8 cellular contexts compared by ENCODE assay signal in genomic region chr4:49118379-49119212, GRCh38.
DNase-seq lines count a peak whose midpoint lies in the region; ATAC-seq and TF ChIP-seq lines count a peak whose summit lies in the region.
"Not testable (repeated sequence)": the region's sequence is repeated elsewhere in the genome, so short reads cannot be mapped to it uniquely, and the experiment has no call there.

No MANE protein-coding gene starts in this region.

- in situ Hi-C loops in ACHN (cut with HindIII; ENCODE audit: low pct_ligation_motif_present, low pct_unique_long_range_greater_than_20kb, low sequenced_read_pairs) = not testable (repeated sequence)

- not testable (repeated sequence) for H3K27ac Mint-ChIP-seq in activated naive CD8-positive, alpha-beta T cell treated with anti-CD3 and anti-CD28 coated beads, Interleukin-2, amount 50 U/mL, for 24 hours; natural killer cell

- ATAC-seq in GM19035 (IDR thresholded peaks at IDR 0.05; ENCODE audit: unreplicated experiment) (peak; percentile 57), GM21825 (IDR thresholded peaks at IDR 0.05; ENCODE audit: unreplicated experiment) (peak; percentile 45), HG03064 (IDR thresholded peaks at IDR 0.05; ENCODE audit: low read depth, unreplicated experiment) (peak; percentile 46), heart left ventricle (peak; percentile 76 to 83 (median 82)), natural killer cell (peak; percentile 18 to 69 (median 56))
- ATAC-seq in activated naive CD8-positive, alpha-beta T cell treated with anti-CD3 and anti-CD28 coated beads, Interleukin-2, amount 50 U/mL, for 24 hours = peak; percentile 41

- DNase-seq in ACHN = peak; percentile 3
- not testable (repeated sequence) for DNase-seq in activated naive CD8-positive, alpha-beta T cell treated with anti-CD3 and anti-CD28 coated beads, Interleukin-2, amount 50 U/mL, for 24 hours; heart left ventricle; natural killer cell

- not testable (repeated sequence) for H3K27me3 Mint-ChIP-seq in activated naive CD8-positive, alpha-beta T cell treated with anti-CD3 and anti-CD28 coated beads, Interleukin-2, amount 50 U/mL, for 24 hours; natural killer cell (ENCODE audit: low read depth in 2 of 2)

- TF ChIP-seq POLR2A in heart left ventricle (IDR thresholded peaks at IDR 0.05) = not testable (repeated sequence)

- not testable (repeated sequence) for H3K27me3 ChIP-seq in HUES64 (ENCODE audit: insufficient read depth, low read length); heart left ventricle

- H3K4me3 ChIP-seq in HUES64 (ENCODE audit: low read length) = peak overlapping the region; percentile 0; the same call in 1 of the 2 replicates
- H3K4me3 ChIP-seq in heart left ventricle = not testable (repeated sequence)

- H3K36me3 Mint-ChIP-seq in activated naive CD8-positive, alpha-beta T cell treated with anti-CD3 and anti-CD28 coated beads, Interleukin-2, amount 50 U/mL, for 24 hours (ENCODE audit: low read depth) = peaks cover 48% of the 10 kb centered on the region
- H3K36me3 Mint-ChIP-seq in natural killer cell = not testable (repeated sequence)

- not testable (repeated sequence) for H3K4me1 Mint-ChIP-seq in activated naive CD8-positive, alpha-beta T cell treated with anti-CD3 and anti-CD28 coated beads, Interleukin-2, amount 50 U/mL, for 24 hours; natural killer cell

- H3K4me1 ChIP-seq in HUES64 (ENCODE audit: insufficient read depth, low read length); heart left ventricle: not testable (repeated sequence)

- H3K9me3 ChIP-seq in HUES64 (ENCODE audit: insufficient read depth, low read depth, low read length) (peaks cover 70% of the 10 kb centered on the region), heart left ventricle (peaks cover 0 to 68% (median 33%) of the 10 kb centered on the region in 12 donors)

- peaks cover 64% of the 10 kb centered on the region for H3K9me3 Mint-ChIP-seq in activated naive CD8-positive, alpha-beta T cell treated with anti-CD3 and anti-CD28 coated beads, Interleukin-2, amount 50 U/mL, for 24 hours
- H3K9me3 Mint-ChIP-seq in natural killer cell = peaks cover 39 to 48% of the 10 kb centered on the region in 2 donors

- not testable (repeated sequence) for H3K4me3 Mint-ChIP-seq in activated naive CD8-positive, alpha-beta T cell treated with anti-CD3 and anti-CD28 coated beads, Interleukin-2, amount 50 U/mL, for 24 hours; natural killer cell

- H3K9ac ChIP-seq in HUES64 (ENCODE audit: low read depth, low read length) = not testable (repeated sequence)

- not testable (repeated sequence) for H3K27ac ChIP-seq in HUES64 (ENCODE audit: low read depth, low read length); heart left ventricle

- H3K36me3 ChIP-seq in HUES64 (ENCODE audit: insufficient read depth, low read length); heart left ventricle: not testable (repeated sequence)

- intact Hi-C loops in heart left ventricle (cut with DNase I); natural killer cell (cut with micrococcal nuclease): not testable (repeated sequence)

- WGBS in HUES64 = 64% methylated on average over 16 of the region's 16 CpGs
- WGBS in heart left ventricle, 4 donors = 58 to 66% (median 60%) methylated on average over 16 of the region's 16 CpGs

- TF ChIP-seq CTCF in heart left ventricle (IDR thresholded peaks at IDR 0.05); natural killer cell (IDR thresholded peaks at IDR 0.05): not testable (repeated sequence)
